ENCODE assay signal across 22 cellular contexts in the genomic region with DNA sequence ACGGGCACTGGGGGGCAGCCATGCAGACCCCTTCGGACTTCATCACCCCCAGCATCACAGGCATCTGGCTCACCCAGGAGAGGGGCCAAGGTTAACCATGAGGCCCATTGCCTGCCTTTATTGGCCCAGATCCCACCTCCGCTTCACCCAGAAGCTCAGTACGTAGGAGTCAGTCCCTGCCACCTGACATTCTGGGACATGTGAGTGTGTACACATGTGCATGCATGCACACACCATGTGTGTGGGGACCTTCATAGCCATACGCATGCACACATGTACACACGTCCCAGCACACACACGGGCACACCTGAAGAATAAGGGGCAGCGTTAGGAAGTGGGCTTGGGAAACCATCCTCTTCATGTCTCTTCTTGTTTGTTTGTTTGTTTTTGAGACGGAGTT. TPM values are rescaled to one million over a fixed set of nuclear protein-coding genes. Genes with fewer than 3 reads are reported as not detected.
DNase-seq lines count a peak whose midpoint lies in the region; ATAC-seq, FAIRE-seq and TF ChIP-seq lines count a peak whose summit lies in the region.
"Had no signal": no experiment of that assay in that cellular context is flagged by ENCODE, and none has a peak within 500 bp of the region (broad histone marks: within the 10 kb centered on the region; RNA-seq: fewer than 3 reads in every experiment).

No MANE protein-coding gene starts in this region.

- H3K9me3 ChIP-seq in SK-N-SH: no peaks in the 10 kb centered on the region
- H3K9me3 ChIP-seq in H1 (ENCODE audit: insufficient read depth in 2 of 2, low read depth in 1 of 2, low read length in 1 of 2): no peaks in the 10 kb centered on the region
- no peaks in the 10 kb centered on the region for H3K9me3 ChIP-seq in gastrocnemius medialis
- H3K9me3 ChIP-seq in mammary epithelial cell (replicated peaks; ENCODE audit: insufficient read depth, low read length): no peaks in the 10 kb centered on the region
- H3K9me3 ChIP-seq: HAP-1 had no signal

- no peak overlapping the region for H4K8ac ChIP-seq in H1 (ENCODE audit: extremely low read depth, insufficient read depth, low read length)

- WGBS in SK-N-SH (ENCODE audit: low lambda C conversion rate): 97% methylated on average over 5 of the region's 9 CpGs
- WGBS in H1 (ENCODE audit: extremely low coverage in 1 of 2, insufficient coverage in 1 of 2, insufficient read length in 1 of 2, insufficient replicate concordance in 2 of 2, low coverage in 1 of 2, low lambda C conversion rate in 2 of 2, missing lambda C conversion rate in 1 of 2), 2 experiments: 88% methylated on average over 9 of the region's 9 CpGs; no CpG with 5 or more reads in 1 of the 2 experiments
- WGBS in mammary epithelial cell (ENCODE audit: low coverage, missing lambda C conversion rate): 93% methylated on average over 8 of the region's 9 CpGs

- H3K4me1 ChIP-seq in SK-N-SH (ENCODE audit: control insufficient read depth in 1 of 2, insufficient read depth in 2 of 2, low read depth in 1 of 2, low read length in 1 of 2) (no peaks in the 10 kb centered on the region), H1 (replicated peaks in 1 of 4; ENCODE audit: control insufficient read depth in 3 of 4, insufficient read depth in 4 of 4, low read length in 3 of 4) (peaks cover 0 to 12% (median 8%) of the 10 kb centered on the region in 4 experiments; a peak in 6 of 7 replicates), gastrocnemius medialis (peaks cover 4 to 14% of the 10 kb centered on the region in 2 donors), mammary epithelial cell (ENCODE audit: insufficient read depth, low read length) (peaks cover 2% of the 10 kb centered on the region)
- H3K4me1 ChIP-seq: HAP-1 had no signal

- no peaks in the 10 kb centered on the region for H3K79me2 ChIP-seq in SK-N-SH (ENCODE audit: insufficient read depth)
- H3K79me2 ChIP-seq in H1 (ENCODE audit: control insufficient read depth in 1 of 2, insufficient read depth in 2 of 2, low read length in 2 of 2): no peaks in the 10 kb centered on the region
- H3K79me2 ChIP-seq in mammary epithelial cell (ENCODE audit: insufficient read depth, low read length): no peaks in the 10 kb centered on the region

- no peak for TF ChIP-seq EP300 in SK-N-SH (IDR thresholded peaks at IDR 0.05; ENCODE audit: borderline replicate concordance in 1 of 2, low read depth in 1 of 2, low read length in 1 of 2)
- TF ChIP-seq EP300 in H1 (IDR thresholded peaks at IDR 0.05; ENCODE audit: borderline replicate concordance in 1 of 2, low read depth in 2 of 2, low read length in 2 of 2): no peak

- intact Hi-C loops in gastrocnemius medialis (cut with DNase I; ENCODE audit: low total_unique reads): no loop called here
- intact Hi-C loops in mammary epithelial cell (cut with micrococcal nuclease): no loop called here

- H2BK5ac ChIP-seq in H1 (ENCODE audit: low read depth, low read length): no peak overlapping the region

- TF ChIP-seq CTCF in SK-N-SH (IDR thresholded peaks at IDR 0.05) (no peak), H1 (IDR thresholded peaks at IDR 0.05; ENCODE audit: control extremely low read depth in 1 of 3, insufficient read depth in 1 of 3, low read depth in 1 of 3, low read length in 3 of 3) (no peak), gastrocnemius medialis (IDR thresholded peaks at IDR 0.05 in 4 of 5, conservative IDR thresholded peaks at IDR 0.05 in 1 of 5) (no peak), mammary epithelial cell (conservative IDR thresholded peaks at IDR 0.05 in 1 of 2, IDR thresholded peaks at IDR 0.05 in 1 of 2; ENCODE audit: extremely low read depth in 1 of 2, insufficient read depth in 1 of 2, low read depth in 1 of 2, low read length in 2 of 2) (no peak)

- in situ Hi-C loops in gastrocnemius medialis (cut with MboI; ENCODE audit: low sequenced_read_pairs in 4 of 4): no loop called here
- in situ Hi-C loops in mammary epithelial cell (cut with MboI; ENCODE audit: low sequenced_read_pairs in 2 of 2): no loop called here

- dilution Hi-C loops in mammary epithelial cell (cut with HindIII; ENCODE audit: low sequenced_read_pairs): loop anchor here (5.0 kb wide), 1 partner anchor 96 kb away; no protein-coding TSS in a partner anchor

- H3K9me2 ChIP-seq in SK-N-SH: no peaks in the 10 kb centered on the region

- no peak overlapping the region for H4K5ac ChIP-seq in H1 (ENCODE audit: insufficient read length, low read depth, low read length)

- peak; percentile 32 for DNase-seq in SK-N-SH
- DNase-seq in H1 (ENCODE audit: low read depth in 1 of 2, low spot score in 2 of 2): no peak
- DNase-seq in gastrocnemius medialis: no peak
- DNase-seq in mammary epithelial cell: no peak
- DNase-seq in activated naive CD4-positive, alpha-beta T cell treated with Interleukin-2 at 50 U/mL for 16 hours: no peak
- DNase-seq in H4 (ENCODE audit: low spot score): no peak
- DNase-seq: Calu3, DND-41, GM23248, HFFc6, IMR-90, MM.1S, NCI-H2029, NCI-H2227 treated with DMSO at 0.1 percent for 48 hours, NCI-H526 treated with DMSO at 0.1 percent for 48 hours, PC-9 had no signal

- H2AFZ ChIP-seq in SK-N-SH (ENCODE audit: low read depth) (no peak overlapping the region), H1 (ENCODE audit: low read length) (no peak overlapping the region), mammary epithelial cell (ENCODE audit: low read depth, low read length) (no peak overlapping the region)
- H2AFZ ChIP-seq: GM23248, PC-9 had no signal

- H3K23me2 ChIP-seq in H1 (ENCODE audit: low read depth, low read length): no peaks in the 10 kb centered on the region

- no peak overlapping the region for H3K23ac ChIP-seq in H1 (ENCODE audit: insufficient read length)

- peak overlapping the region; percentile 65; the same call in 1 of the 2 replicates for H2BK15ac ChIP-seq in H1 (ENCODE audit: low read length)

- no peak; the same call in 2 of the 3 replicates for ATAC-seq in SK-N-SH treated with all-trans-retinoic acid at 6 μM for 48 hours
- peak; percentile 9 to 13 for ATAC-seq in gastrocnemius medialis

- TF ChIP-seq RAD21 in SK-N-SH (IDR thresholded peaks at IDR 0.05; ENCODE audit: low read length) (no peak), H1 (IDR thresholded peaks at IDR 0.05 in 1 of 2, conservative IDR thresholded peaks at IDR 0.05 in 1 of 2; ENCODE audit: low read depth in 2 of 2, low read length in 2 of 2) (no peak)

- no peak overlapping the region for H4K91ac ChIP-seq in H1 (replicated peaks; ENCODE audit: insufficient read length, low read length)

- no peak overlapping the region for H2BK12ac ChIP-seq in H1 (ENCODE audit: low read depth, low read length)

- no peak overlapping the region for H2BK20ac ChIP-seq in H1 (ENCODE audit: low read length)

- H3K9ac ChIP-seq in SK-N-SH (no peak overlapping the region), H1 (replicated peaks in 1 of 4; ENCODE audit: extremely low read depth in 1 of 4, low read depth in 3 of 4, low read length in 3 of 4) (no peak overlapping the region), mammary epithelial cell (ENCODE audit: insufficient read depth, low read length) (no peak overlapping the region)
- H3K9ac ChIP-seq: GM23248, KMS-11 had no signal

- no peaks in the 10 kb centered on the region for H3K27me3 ChIP-seq in SK-N-SH (ENCODE audit: insufficient read depth)
- H3K27me3 ChIP-seq in H1 (replicated peaks in 1 of 4; ENCODE audit: control insufficient read depth in 3 of 4, extremely low read depth in 1 of 4, insufficient read depth in 3 of 4, low read length in 3 of 4): no peaks in the 10 kb centered on the region
- H3K27me3 ChIP-seq in gastrocnemius medialis: no peaks in the 10 kb centered on the region
- no peaks in the 10 kb centered on the region for H3K27me3 ChIP-seq in mammary epithelial cell (ENCODE audit: insufficient read depth, low read length)

- FAIRE-seq in H1 (lab: Jason Lieb, UNC): no peak
- FAIRE-seq: GM18507 had no signal

- CTCF ChIA-PET in SK-N-SH (lab: Yijun Ruan, JAX): no interaction called here
- CTCF ChIA-PET in H1 (lab: Charles Lee; ENCODE audit: partially characterized antibody): interaction anchor here (0.8 to 1.6 kb wide), 4 partner anchors 12 to 177 kb away, joined by 3 to 8 read pairs (median 4); no protein-coding TSS in a partner anchor
- CTCF ChIA-PET in mammary epithelial cell (lab: Charles Lee; ENCODE audit: low non-redundant PET): no interaction called here

- H3F3A ChIP-seq in SK-N-SH (replicated peaks; ENCODE audit: insufficient read depth): peaks cover 6% of the 10 kb centered on the region

- H3K36me3 ChIP-seq in SK-N-SH (replicated peaks in 1 of 2; ENCODE audit: control insufficient read depth in 1 of 2, insufficient read depth in 2 of 2, low read length in 1 of 2) (peaks cover 0 to 10% of the 10 kb centered on the region in 2 experiments), H1 (ENCODE audit: control insufficient read depth in 2 of 4, insufficient read depth in 4 of 4, low read length in 3 of 4) (no peaks in the 10 kb centered on the region), gastrocnemius medialis (peaks cover 0 to 6% of the 10 kb centered on the region in 2 donors), mammary epithelial cell (ENCODE audit: insufficient read depth, low read length) (no peaks in the 10 kb centered on the region)
- H3K36me3 ChIP-seq: HAP-1 had no signal

- H2AK5ac ChIP-seq in H1 (ENCODE audit: low read depth, low read length): peak overlapping the region; percentile 86; the same call in 1 of the 2 replicates

- no peaks in the 10 kb centered on the region for H4K20me1 ChIP-seq in SK-N-SH (ENCODE audit: insufficient read depth)
- H4K20me1 ChIP-seq in H1 (replicated peaks in 1 of 2; ENCODE audit: control insufficient read depth in 1 of 2, insufficient read depth in 2 of 2, low read length in 2 of 2): peaks cover 0 to 2% of the 10 kb centered on the region in 2 experiments
- no peaks in the 10 kb centered on the region for H4K20me1 ChIP-seq in mammary epithelial cell (ENCODE audit: insufficient read depth, low read length)

- no peak overlapping the region for H3K14ac ChIP-seq in H1 (ENCODE audit: insufficient read length)

- no peak overlapping the region for H3K18ac ChIP-seq in H1 (ENCODE audit: extremely low read depth, low read length)

- H3K79me1 ChIP-seq in H1 (ENCODE audit: low read depth, low read length): no peaks in the 10 kb centered on the region

- no peak overlapping the region for H3K4me3 ChIP-seq in SK-N-SH (ENCODE audit: low read depth in 2 of 2, low read length in 1 of 2)
- no peak overlapping the region for H3K4me3 ChIP-seq in H1 (ENCODE audit: extremely low read depth in 1 of 4, insufficient read depth in 2 of 4, low read depth in 3 of 4, low read length in 4 of 4)
- no peak overlapping the region for H3K4me3 ChIP-seq in gastrocnemius medialis
- H3K4me3 ChIP-seq in mammary epithelial cell (replicated peaks in 1 of 3; ENCODE audit: insufficient read depth in 1 of 3, low read depth in 2 of 3, low read length in 3 of 3): no peak overlapping the region
- H3K4me3 ChIP-seq: GM23248, HAP-1, PC-9 had no signal

- TF ChIP-seq POLR2A in H1 (IDR thresholded peaks at IDR 0.05; ENCODE audit: control extremely low read depth in 1 of 2, low read depth in 2 of 2, low read length in 2 of 2) (no peak), gastrocnemius medialis (IDR thresholded peaks at IDR 0.05) (no peak)

- H3K4ac ChIP-seq in H1 (replicated peaks; ENCODE audit: insufficient read length, low read depth, low read length): no peak overlapping the region

- no peak overlapping the region for H3K27ac ChIP-seq in SK-N-SH (ENCODE audit: low read depth in 2 of 2, low read length in 1 of 2)
- H3K27ac ChIP-seq in angular gyrus (ENCODE audit: low read depth, low read length): peak overlapping the region; percentile 93
- no peak overlapping the region for H3K27ac ChIP-seq in H1 (ENCODE audit: low read depth, low read length)
- no peak overlapping the region for H3K27ac ChIP-seq in gastrocnemius medialis
- no peak overlapping the region for H3K27ac ChIP-seq in mammary epithelial cell (ENCODE audit: insufficient read depth, low read depth, low read length)
- H3K27ac ChIP-seq: 22Rv1, GM23248, KMS-11, PC-9 had no signal

- H3K4me2 ChIP-seq in SK-N-SH (no peak overlapping the region), H1 (ENCODE audit: insufficient read depth in 1 of 2, low read depth in 2 of 2, low read length in 2 of 2) (no peak overlapping the region), mammary epithelial cell (ENCODE audit: insufficient read depth, low read depth, low read length) (no peak overlapping the region)
- H3K4me2 ChIP-seq: KMS-11, PC-9 had no signal

- POLR2A ChIA-PET in SK-N-SH (lab: Yijun Ruan, JAX) (no interaction called here), H1 (lab: Charles Lee; ENCODE audit: partially characterized antibody) (no interaction called here)

- BruUV-seq in mammary epithelial cell (replicated peaks; lab: Mats Ljungman, UMichigan): no TSS peak

- H2BK120ac ChIP-seq in H1 (replicated peaks; ENCODE audit: low read depth, low read length): no peak overlapping the region

- no peak overlapping the region for H3K56ac ChIP-seq in H1 (replicated peaks; ENCODE audit: insufficient read length, low read depth, low read length)

RNA-seq across cellular contexts. Expression of a gene that starts 24.1 kb away (rescaled TPM):
- polyA plus RNA-seq in SK-N-SH (2012; rRNA removed): 17.5 and 18.9 TPM in 2 replicates
- 12.4 and 14.8 TPM in 2 replicates for polyA plus RNA-seq in SK-N-SH (2012; cell fraction: cytosol; rRNA removed)
- 42.6 and 53.7 TPM in 2 replicates for polyA plus RNA-seq in SK-N-SH (2012; cell fraction: nucleus; rRNA removed)
- 29.8 and 31.0 TPM in 2 replicates for total RNA-seq in H1 (2021; fragmentation: NEBNext Ultra II Directional; extraction: Animal tissue kit (Norgen Biotek cat#: 25700))
- 18.5 and 22.7 TPM in 2 replicates for polyA plus RNA-seq in H1 (2011; rRNA removed)
- 18.0 TPM for polyA plus RNA-seq in H1 (2011; cell fraction: cytosol; rRNA removed)
- 51.7 TPM for polyA plus RNA-seq in H1 (2011; cell fraction: nucleus; rRNA removed)
- 16.4 to 22.2 TPM (median 19.2 TPM) in 4 replicates for polyA plus RNA-seq in H1 (2012, experiment 1 of 2)
- polyA plus RNA-seq in H1 (2012, experiment 2 of 2): 4.7 TPM
- 14.6 TPM for polyA plus RNA-seq in H1 (2013, experiment 1 of 2)
- polyA plus RNA-seq in H1 (2013, experiment 2 of 2): 15.8 TPM
- polyA minus RNA-seq in H1 (2011; rRNA and poly(A)+ RNA removed): 35.8 and 36.3 TPM in 2 replicates
- 17.6 TPM for polyA minus RNA-seq in H1 (2011; cell fraction: cytosol; rRNA and poly(A)+ RNA removed)
- 42.6 TPM for polyA minus RNA-seq in H1 (2011; cell fraction: nucleus; rRNA and poly(A)+ RNA removed)
- 10 to 100 TPM; 17.9 to 32.9 (median 23.1) TPM for total RNA-seq in gastrocnemius medialis
- total RNA-seq in mammary epithelial cell: 10 to 100 TPM; 36.3 to 37.3 TPM
- 18.3 TPM for polyA plus RNA-seq in mammary epithelial cell
- 113 TPM for polyA minus RNA-seq in mammary epithelial cell
- total RNA-seq in H4 (2014; rRNA removed; shearing (Covaris generic)): 15.0 and 16.5 TPM in 2 replicates
